In genomic region chr10:9789996-9790395, GRCh38 we compare ENCODE assay signal across 7 cellular contexts.
"Had no signal": no experiment of that assay in that cellular context is flagged by ENCODE, and none has a peak within 500 bp of the region (broad histone marks: within the 10 kb centered on the region; RNA-seq: fewer than 3 reads in every experiment).

No MANE protein-coding gene starts in this region.

- H3K4me3 Mint-ChIP-seq: GM23338, H9, IgD-negative memory B cell had no signal

- H3K27ac Mint-ChIP-seq: GM23338, H9, IgD-negative memory B cell had no signal

- FAIRE-seq: HepG2 had no signal

- DNase-seq: H9, HCEC 1CT, KG1 had no signal

- H3K4me3 ChIP-seq: GM23338 had no signal

- ATAC-seq: GM23338, HepG2 had no signal

- H3K4me2 ChIP-seq: GM23338 had no signal

- H3K36me3 Mint-ChIP-seq: IgD-negative memory B cell had no signal

- H3K27me3 Mint-ChIP-seq: IgD-negative memory B cell had no signal

- H3K9me3 Mint-ChIP-seq: GM23338, H9 had no signal

- H3K4me1 Mint-ChIP-seq: IgD-negative memory B cell had no signal

- H3K27ac ChIP-seq: HL-60 had no signal
